In the genomic region with DNA sequence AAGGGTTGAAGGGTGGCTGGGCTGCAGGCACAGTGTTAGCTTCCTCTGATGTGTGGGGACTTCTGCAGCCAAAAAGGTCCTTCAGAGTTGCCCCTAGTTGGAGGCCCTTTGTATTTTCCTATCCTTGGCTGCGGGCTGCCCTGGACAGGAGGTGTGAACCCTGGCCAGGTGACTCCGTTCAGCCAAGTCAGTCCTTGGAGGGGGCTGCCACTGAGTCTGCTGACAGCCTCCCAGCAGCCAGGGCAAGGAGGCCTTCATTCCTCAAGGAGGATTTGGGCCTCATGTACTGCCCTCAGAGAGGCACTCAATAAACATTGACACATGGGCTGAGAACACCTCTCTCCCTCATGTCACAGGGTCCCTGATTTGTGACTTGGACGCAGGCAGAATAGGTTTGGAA, we compare ENCODE assay signal across 13 cellular contexts.
DNase-seq lines count a peak whose midpoint lies in the region; ATAC-seq and TF ChIP-seq lines count a peak whose summit lies in the region.
"Had no signal": no experiment of that assay in that cellular context is flagged by ENCODE, and none has a peak within 500 bp of the region (broad histone marks: within the 10 kb centered on the region; RNA-seq: fewer than 3 reads in every experiment).

No MANE protein-coding gene starts in this region.

- H3K27me3 ChIP-seq in sigmoid colon = no peaks in the 10 kb centered on the region
- peaks cover 14% of the 10 kb centered on the region for H3K27me3 ChIP-seq in A673 (replicated peaks; ENCODE audit: insufficient read depth, low read depth, low read length, poor library complexity)
- H3K27me3 ChIP-seq: BLaER1 treated with 17β-estradiol and CSF1 and Interleukin-3, amounts not matched to agents 10 nM and 100 nM had no signal

- no TSS peak for BruUV-seq in A673 (replicated peaks; lab: Mats Ljungman, UMichigan)

- intact Hi-C loops in sigmoid colon (cut with DNase I) = no loop called here
- intact Hi-C loops in A673 (cut with micrococcal nuclease; ENCODE audit: unreplicated experiment) = no loop called here
- intact Hi-C loops in cardiac septum (cut with DNase I) = no loop called here

- H3K9me3 ChIP-seq in HEK293 (ENCODE audit: control insufficient read depth, insufficient read depth, low read depth, low read length) = no peaks in the 10 kb centered on the region
- no peaks in the 10 kb centered on the region for H3K9me3 ChIP-seq in sigmoid colon
- H3K9me3 ChIP-seq in A673 (ENCODE audit: low read depth, low read length, poor library complexity, severe bottlenecking) = no peaks in the 10 kb centered on the region
- H3K9me3 ChIP-seq: BLaER1 treated with 17β-estradiol and CSF1 and Interleukin-3, amounts not matched to agents 10 nM and 100 nM had no signal

- DNase-seq in globus pallidus (ENCODE audit: low spot score) = peak; percentile 17
- DNase-seq in sigmoid colon = no peak
- DNase-seq in A673 (ENCODE audit: low spot score) = no peak
- DNase-seq in cardiac septum (ENCODE audit: low spot score) = no peak
- DNase-seq: ACHN; Calu3; CD4-positive, alpha-beta T cell; GM23248; IMR-90 had no signal

- ATAC-seq in HG03442 (IDR thresholded peaks at IDR 0.05; ENCODE audit: unreplicated experiment) = no peak
- ATAC-seq: HCT116 had no signal

- TF ChIP-seq CTCF in HEK293 (tag by site-specific recombination; IDR thresholded peaks at IDR 0.05) = no peak
- TF ChIP-seq CTCF in sigmoid colon (IDR thresholded peaks at IDR 0.05) = no peak
- no peak for TF ChIP-seq CTCF in A673 (conservative IDR thresholded peaks at IDR 0.05; ENCODE audit: low read depth, low read length)

- no peak for TF ChIP-seq EP300 in sigmoid colon (IDR thresholded peaks at IDR 0.05)

- H3K4me1 ChIP-seq in HEK293 (ENCODE audit: control insufficient read depth, insufficient read depth, low read length) (peaks cover 9% of the 10 kb centered on the region), sigmoid colon (peaks cover 0 to 38% (median 22%) of the 10 kb centered on the region in 4 donors), A673 (ENCODE audit: insufficient read depth, low read length, poor library complexity, severe bottlenecking) (no peaks in the 10 kb centered on the region)
- H3K4me1 ChIP-seq: BLaER1 treated with 17β-estradiol and CSF1 and Interleukin-3, amounts not matched to agents 10 nM and 100 nM had no signal

- CTCF ChIA-PET in HEK293 (lab: Yijun Ruan, JAX) (no interaction called here), A673 (lab: Charles Lee) (no interaction called here)

- H3K27ac ChIP-seq in HEK293 (ENCODE audit: extremely low read depth, low read depth, low read length) = no peak overlapping the region
- peak overlapping the region in 3 of 4 donors; percentile 14 to 78 (median 78) for H3K27ac ChIP-seq in sigmoid colon
- no peak overlapping the region for H3K27ac ChIP-seq in A673 (ENCODE audit: low read depth, low read length, poor library complexity, severe bottlenecking)
- H3K27ac ChIP-seq: BLaER1 treated with 17β-estradiol and CSF1 and Interleukin-3, amounts not matched to agents 10 nM and 100 nM; GM23248 had no signal

- H3K36me3 ChIP-seq in HEK293 (ENCODE audit: control insufficient read depth in 2 of 2, insufficient read depth in 1 of 2, low read length in 2 of 2) (no peaks in the 10 kb centered on the region), sigmoid colon (no peaks in the 10 kb centered on the region), A673 (ENCODE audit: insufficient read depth, low read length, poor library complexity, severe bottlenecking) (no peaks in the 10 kb centered on the region)
- H3K36me3 ChIP-seq: BLaER1 treated with 17β-estradiol and CSF1 and Interleukin-3, amounts not matched to agents 10 nM and 100 nM had no signal

- no peak for TF ChIP-seq POLR2A in sigmoid colon (IDR thresholded peaks at IDR 0.05)

- POLR2A ChIA-PET in HEK293 (lab: Yijun Ruan, JAX) (no interaction called here), A673 (lab: Charles Lee; ENCODE audit: low non-redundant PET) (no interaction called here)

- no peak overlapping the region for H3K4me3 ChIP-seq in HEK293 (ENCODE audit: low read depth, low read length)
- no peak overlapping the region for H3K4me3 ChIP-seq in sigmoid colon
- no peak overlapping the region for H3K4me3 ChIP-seq in A673 (ENCODE audit: low read depth, low read length, poor library complexity, severe bottlenecking)
- H3K4me3 ChIP-seq: BLaER1 treated with 17β-estradiol and CSF1 and Interleukin-3, amounts not matched to agents 10 nM and 100 nM; GM23248 had no signal

- 88 to 92% methylated on average over 3 of the region's 3 CpGs for WGBS in sigmoid colon, 2 donors

TF ChIP-seq in HEK293, 187 proteins besides CTCF, POLR2A, EP300 and RAD21:
- no peak for TF ChIP-seq ZBTB21 (tag by site-specific recombination; IDR thresholded peaks at IDR 0.05)
- TF ChIP-seq MZF1 (tag by site-specific recombination; IDR thresholded peaks at IDR 0.05; ENCODE audit: borderline replicate concordance) = no peak
- TF ChIP-seq ZNF335 (tag by site-specific recombination; conservative IDR thresholded peaks at IDR 0.05) = peak; percentile 13; the same call in 1 of the 2 replicates

Comparison
In these comparisons a context has a peak if more than half of its experiments do, and no peak if none do; other contexts are left out.
1. H3K27ac ChIP-seq: peak in sigmoid colon (3 of 4); none in HEK293 (single experiment) and A673 (single experiment).